ENCODE assay signal across 1 cellular context in genomic region chr14:93989939-93990338, GRCh38.
TF ChIP-seq lines count a peak whose summit lies in the region.

No MANE protein-coding gene starts in this region.

TF ChIP-seq in GM12878, 131 proteins besides CTCF, POLR2A, EP300 and RAD21 (continued from another document):
- no peak for TF ChIP-seq HDAC6 (IDR thresholded peaks at IDR 0.05; ENCODE audit: unreplicated experiment)
- no peak for TF ChIP-seq SPI1 (IDR thresholded peaks at IDR 0.05; ENCODE audit: borderline replicate concordance, insufficient read depth, low read depth, low read length)
- no peak for TF ChIP-seq NFXL1 (IDR thresholded peaks at IDR 0.05; ENCODE audit: borderline replicate concordance)
- TF ChIP-seq CEBPZ (IDR thresholded peaks at IDR 0.05; ENCODE audit: low read depth, low read length) = no peak
- TF ChIP-seq MEF2B (IDR thresholded peaks at IDR 0.05; ENCODE audit: partially characterized antibody, poor library complexity, severe bottlenecking) = peak; percentile 95
- TF ChIP-seq BCL11A (IDR thresholded peaks at IDR 0.05; ENCODE audit: low read depth, low read length) = peak; percentile 64
- peak; percentile 89; the same call in 1 of the 2 replicates for TF ChIP-seq RELB (IDR thresholded peaks at IDR 0.05; ENCODE audit: low read depth)
- 0 out of 2 replicates have a peak, but pooled peaks have one; percentile 60 for TF ChIP-seq TCF12 (IDR thresholded peaks at IDR 0.05; ENCODE audit: low read depth, low read length)
- 0 out of 2 replicates have a peak, but pooled peaks have one; percentile 42 for TF ChIP-seq CHD2 (IDR thresholded peaks at IDR 0.05; ENCODE audit: borderline replicate concordance, low read depth, low read length)
- TF ChIP-seq PML (IDR thresholded peaks at IDR 0.05; ENCODE audit: low read length) = no peak
- TF ChIP-seq SIN3A (IDR thresholded peaks at IDR 0.05; ENCODE audit: low read depth, low read length) = 0 out of 2 replicates have a peak, but pooled peaks have one; percentile 42
- TF ChIP-seq EGR1 (IDR thresholded peaks at IDR 0.05; ENCODE audit: borderline replicate concordance in 1 of 2, low read depth in 2 of 2, low read length in 2 of 2) = no peak
- TF ChIP-seq STAT3 (IDR thresholded peaks at IDR 0.05; ENCODE audit: low read depth, low read length) = 0 out of 2 replicates have a peak, but pooled peaks have one; percentile 77
- peak; percentile 47; the same call in 1 of the 2 replicates for TF ChIP-seq GATAD2B (conservative IDR thresholded peaks at IDR 0.05; ENCODE audit: low read depth)
TF ChIP-seq in GM12878: peak in this region for 32.
